ENCODE assay signal across 1 cellular context in genomic region chr10:35642023-35642792, GRCh38.
TF ChIP-seq lines count a peak whose summit lies in the region.

TSS of gene FZD8 (minus strand) at chr10:35642296. CDS start at chr10:35641429, 867 bp downstream.

TF ChIP-seq in K562, 482 proteins besides CTCF, POLR2A, EP300 and RAD21 (continued from another document and continues in another):
- TF ChIP-seq NKRF (IDR thresholded peaks at IDR 0.05; ENCODE audit: borderline replicate concordance) (no peak), POLR2H (tag; IDR thresholded peaks at IDR 0.05; ENCODE audit: low read depth) (no peak), TFE3 (CRISPR knock-in tag; IDR thresholded peaks at IDR 0.05) (no peak), NFXL1 (CRISPR knock-in tag; IDR thresholded peaks at IDR 0.05) (no peak), NR1H2 (CRISPR knock-in tag; IDR thresholded peaks at IDR 0.05) (no peak), PHF8 (IDR thresholded peaks at IDR 0.05; ENCODE audit: borderline replicate concordance, low read length) (peak; percentile 56; the same call in 1 of the 2 replicates), TAF7 (tag; IDR thresholded peaks at IDR 0.05) (no peak), SLC30A9 (CRISPR knock-in tag; IDR thresholded peaks at IDR 0.05) (no peak), RUNX1 (IDR thresholded peaks at IDR 0.05; ENCODE audit: low read depth) (no peak), HMBOX1 (IDR thresholded peaks at IDR 0.05) (no peak), XRCC4 (IDR thresholded peaks at IDR 0.05; ENCODE audit: extremely low read depth, insufficient read depth, insufficient read length) (no peak), NCOR1 (IDR thresholded peaks at IDR 0.05) (no peak), ZBTB33 (CRISPR knock-in tag; IDR thresholded peaks at IDR 0.05) (no peak), CEBPB (tag; IDR thresholded peaks at IDR 0.05) (no peak), FIP1L1 (IDR thresholded peaks at IDR 0.05; ENCODE audit: low read depth, low read length, poor library complexity, severe bottlenecking) (no peak), PURB (CRISPR knock-in tag; IDR thresholded peaks at IDR 0.05; ENCODE audit: low read depth) (no peak), TARDBP (IDR thresholded peaks at IDR 0.05) (no peak), AFF1 (IDR thresholded peaks at IDR 0.05; ENCODE audit: low read depth in 1 of 2, partially characterized antibody in 2 of 2) (no peak), MLLT1 (IDR thresholded peaks at IDR 0.05) (no peak), ZNF507 (tag; conservative IDR thresholded peaks at IDR 0.05) (no peak), GTF2F1 (IDR thresholded peaks at IDR 0.05; ENCODE audit: low read depth, low read length) (no peak), FOSL1 (tag; conservative IDR thresholded peaks at IDR 0.05) (no peak), RFX7 (CRISPR knock-in tag; IDR thresholded peaks at IDR 0.05) (no peak), ZNF277 (CRISPR knock-in tag; IDR thresholded peaks at IDR 0.05; ENCODE audit: borderline replicate concordance) (no peak), NR3C1 (CRISPR knock-in tag; IDR thresholded peaks at IDR 0.05) (no peak), PRMT5 (CRISPR knock-in tag; IDR thresholded peaks at IDR 0.05) (no peak), ZC3H8 (IDR thresholded peaks at IDR 0.05) (no peak), ZKSCAN1 (IDR thresholded peaks at IDR 0.05; ENCODE audit: low read depth, low read length) (no peak), PKNOX1 (IDR thresholded peaks at IDR 0.05) (peak; percentile 49; the same call in 1 of the 2 replicates), ZNF668 (CRISPR knock-in tag; IDR thresholded peaks at IDR 0.05) (no peak), ETV6 (IDR thresholded peaks at IDR 0.05; ENCODE audit: borderline replicate concordance in 1 of 2, low read depth in 2 of 2, low read length in 1 of 2) (no peak), ETV6 (CRISPR knock-in tag; IDR thresholded peaks at IDR 0.05; ENCODE audit: borderline replicate concordance) (no peak), MBD1 (CRISPR knock-in tag; IDR thresholded peaks at IDR 0.05) (no peak), RERE (CRISPR knock-in tag; IDR thresholded peaks at IDR 0.05; ENCODE audit: borderline replicate concordance) (no peak)
